In the genomic region with DNA sequence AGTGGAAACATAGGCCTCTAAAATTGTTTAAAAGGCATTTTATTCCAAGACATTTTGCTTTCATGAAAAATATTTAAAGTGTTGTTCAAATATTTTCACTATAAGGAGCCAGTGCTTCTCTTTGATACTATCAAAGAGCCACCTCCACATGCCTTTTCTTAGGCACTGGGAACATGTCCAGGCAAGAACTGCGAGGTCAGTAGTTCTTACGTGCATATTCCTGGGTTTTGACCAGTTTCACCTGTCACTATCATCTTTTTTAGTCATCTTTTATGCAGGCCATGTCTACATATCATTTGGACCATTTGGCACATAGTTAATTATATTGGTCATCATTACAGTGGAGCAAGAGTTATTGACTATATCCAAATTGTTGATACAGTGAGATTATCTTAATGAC, we compare ENCODE assay signal across 2 cellular contexts.
TF ChIP-seq lines count a peak whose summit lies in the region.

No MANE protein-coding gene starts in this region.

TF ChIP-seq in HCT116, 20 proteins besides CTCF, POLR2A, EP300 and RAD21 (continued from another document):
- TF ChIP-seq, protein P1, sequence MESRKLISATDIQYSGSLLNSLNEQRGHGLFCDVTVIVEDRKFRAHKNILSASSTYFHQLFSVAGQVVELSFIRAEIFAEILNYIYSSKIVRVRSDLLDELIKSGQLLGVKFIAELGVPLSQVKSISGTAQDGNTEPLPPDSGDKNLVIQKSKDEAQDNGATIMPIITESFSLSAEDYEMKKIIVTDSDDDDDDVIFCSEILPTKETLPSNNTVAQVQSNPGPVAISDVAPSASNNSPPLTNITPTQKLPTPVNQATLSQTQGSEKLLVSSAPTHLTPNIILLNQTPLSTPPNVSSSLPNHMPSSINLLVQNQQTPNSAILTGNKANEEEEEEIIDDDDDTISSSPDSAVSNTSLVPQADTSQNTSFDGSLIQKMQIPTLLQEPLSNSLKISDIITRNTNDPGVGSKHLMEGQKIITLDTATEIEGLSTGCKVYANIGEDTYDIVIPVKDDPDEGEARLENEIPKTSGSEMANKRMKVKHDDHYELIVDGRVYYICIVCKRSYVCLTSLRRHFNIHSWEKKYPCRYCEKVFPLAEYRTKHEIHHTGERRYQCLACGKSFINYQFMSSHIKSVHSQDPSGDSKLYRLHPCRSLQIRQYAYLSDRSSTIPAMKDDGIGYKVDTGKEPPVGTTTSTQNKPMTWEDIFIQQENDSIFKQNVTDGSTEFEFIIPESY (IDR thresholded peaks at IDR 0.05; ENCODE audit: extremely low read depth, insufficient replicate concordance, low read length): no peak
- no peak for TF ChIP-seq POLR2AphosphoS5 (IDR thresholded peaks at IDR 0.05; ENCODE audit: low read depth, low read length)
- no peak for TF ChIP-seq YY1 (IDR thresholded peaks at IDR 0.05; ENCODE audit: extremely low read depth, insufficient replicate concordance, low read depth, low read length)
- TF ChIP-seq, protein P2, sequence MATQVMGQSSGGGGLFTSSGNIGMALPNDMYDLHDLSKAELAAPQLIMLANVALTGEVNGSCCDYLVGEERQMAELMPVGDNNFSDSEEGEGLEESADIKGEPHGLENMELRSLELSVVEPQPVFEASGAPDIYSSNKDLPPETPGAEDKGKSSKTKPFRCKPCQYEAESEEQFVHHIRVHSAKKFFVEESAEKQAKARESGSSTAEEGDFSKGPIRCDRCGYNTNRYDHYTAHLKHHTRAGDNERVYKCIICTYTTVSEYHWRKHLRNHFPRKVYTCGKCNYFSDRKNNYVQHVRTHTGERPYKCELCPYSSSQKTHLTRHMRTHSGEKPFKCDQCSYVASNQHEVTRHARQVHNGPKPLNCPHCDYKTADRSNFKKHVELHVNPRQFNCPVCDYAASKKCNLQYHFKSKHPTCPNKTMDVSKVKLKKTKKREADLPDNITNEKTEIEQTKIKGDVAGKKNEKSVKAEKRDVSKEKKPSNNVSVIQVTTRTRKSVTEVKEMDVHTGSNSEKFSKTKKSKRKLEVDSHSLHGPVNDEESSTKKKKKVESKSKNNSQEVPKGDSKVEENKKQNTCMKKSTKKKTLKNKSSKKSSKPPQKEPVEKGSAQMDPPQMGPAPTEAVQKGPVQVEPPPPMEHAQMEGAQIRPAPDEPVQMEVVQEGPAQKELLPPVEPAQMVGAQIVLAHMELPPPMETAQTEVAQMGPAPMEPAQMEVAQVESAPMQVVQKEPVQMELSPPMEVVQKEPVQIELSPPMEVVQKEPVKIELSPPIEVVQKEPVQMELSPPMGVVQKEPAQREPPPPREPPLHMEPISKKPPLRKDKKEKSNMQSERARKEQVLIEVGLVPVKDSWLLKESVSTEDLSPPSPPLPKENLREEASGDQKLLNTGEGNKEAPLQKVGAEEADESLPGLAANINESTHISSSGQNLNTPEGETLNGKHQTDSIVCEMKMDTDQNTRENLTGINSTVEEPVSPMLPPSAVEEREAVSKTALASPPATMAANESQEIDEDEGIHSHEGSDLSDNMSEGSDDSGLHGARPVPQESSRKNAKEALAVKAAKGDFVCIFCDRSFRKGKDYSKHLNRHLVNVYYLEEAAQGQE (IDR thresholded peaks at IDR 0.05; ENCODE audit: low read depth): no peak
- TF ChIP-seq SP1 (IDR thresholded peaks at IDR 0.05; ENCODE audit: low read depth): no peak
- TF ChIP-seq EGR1 (IDR thresholded peaks at IDR 0.05; ENCODE audit: low read depth): no peak
- no peak for TF ChIP-seq TCF7L2 (IDR thresholded peaks at IDR 0.05; ENCODE audit: borderline replicate concordance, extremely low read depth, insufficient read depth, insufficient read length)
- no peak for TF ChIP-seq ELF1 (IDR thresholded peaks at IDR 0.05; ENCODE audit: borderline replicate concordance, low read depth)
- TF ChIP-seq EZH2phosphoT487 (IDR thresholded peaks at IDR 0.05; ENCODE audit: borderline replicate concordance): no peak

TF ChIP-seq in WTC11, 78 proteins besides CTCF, POLR2A, EP300 and RAD21 (continued from another document):
- TF ChIP-seq, protein P3, sequence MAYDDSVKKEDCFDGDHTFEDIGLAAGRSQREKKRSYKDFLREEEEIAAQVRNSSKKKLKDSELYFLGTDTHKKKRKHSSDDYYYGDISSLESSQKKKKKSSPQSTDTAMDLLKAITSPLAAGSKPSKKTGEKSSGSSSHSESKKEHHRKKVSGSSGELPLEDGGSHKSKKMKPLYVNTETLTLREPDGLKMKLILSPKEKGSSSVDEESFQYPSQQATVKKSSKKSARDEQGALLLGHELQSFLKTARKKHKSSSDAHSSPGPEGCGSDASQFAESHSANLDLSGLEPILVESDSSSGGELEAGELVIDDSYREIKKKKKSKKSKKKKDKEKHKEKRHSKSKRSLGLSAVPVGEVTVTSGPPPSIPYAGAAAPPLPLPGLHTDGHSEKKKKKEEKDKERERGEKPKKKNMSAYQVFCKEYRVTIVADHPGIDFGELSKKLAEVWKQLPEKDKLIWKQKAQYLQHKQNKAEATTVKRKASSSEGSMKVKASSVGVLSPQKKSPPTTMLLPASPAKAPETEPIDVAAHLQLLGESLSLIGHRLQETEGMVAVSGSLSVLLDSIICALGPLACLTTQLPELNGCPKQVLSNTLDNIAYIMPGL (CRISPR knock-in tag; IDR thresholded peaks at IDR 0.05): no peak
- TF ChIP-seq RELA (CRISPR knock-in tag; IDR thresholded peaks at IDR 0.05; ENCODE audit: borderline replicate concordance) (no peak), ETV6 (CRISPR knock-in tag; IDR thresholded peaks at IDR 0.05) (no peak), GTF2I (CRISPR knock-in tag; conservative IDR thresholded peaks at IDR 0.05) (no peak), ELF4 (CRISPR knock-in tag; IDR thresholded peaks at IDR 0.05; ENCODE audit: low read depth) (no peak), EMX1 (CRISPR knock-in tag; IDR thresholded peaks at IDR 0.05) (no peak), RORB (CRISPR knock-in tag; IDR thresholded peaks at IDR 0.05) (no peak), ZNF121 (CRISPR knock-in tag; IDR thresholded peaks at IDR 0.05) (no peak)
- TF ChIP-seq, protein P4, sequence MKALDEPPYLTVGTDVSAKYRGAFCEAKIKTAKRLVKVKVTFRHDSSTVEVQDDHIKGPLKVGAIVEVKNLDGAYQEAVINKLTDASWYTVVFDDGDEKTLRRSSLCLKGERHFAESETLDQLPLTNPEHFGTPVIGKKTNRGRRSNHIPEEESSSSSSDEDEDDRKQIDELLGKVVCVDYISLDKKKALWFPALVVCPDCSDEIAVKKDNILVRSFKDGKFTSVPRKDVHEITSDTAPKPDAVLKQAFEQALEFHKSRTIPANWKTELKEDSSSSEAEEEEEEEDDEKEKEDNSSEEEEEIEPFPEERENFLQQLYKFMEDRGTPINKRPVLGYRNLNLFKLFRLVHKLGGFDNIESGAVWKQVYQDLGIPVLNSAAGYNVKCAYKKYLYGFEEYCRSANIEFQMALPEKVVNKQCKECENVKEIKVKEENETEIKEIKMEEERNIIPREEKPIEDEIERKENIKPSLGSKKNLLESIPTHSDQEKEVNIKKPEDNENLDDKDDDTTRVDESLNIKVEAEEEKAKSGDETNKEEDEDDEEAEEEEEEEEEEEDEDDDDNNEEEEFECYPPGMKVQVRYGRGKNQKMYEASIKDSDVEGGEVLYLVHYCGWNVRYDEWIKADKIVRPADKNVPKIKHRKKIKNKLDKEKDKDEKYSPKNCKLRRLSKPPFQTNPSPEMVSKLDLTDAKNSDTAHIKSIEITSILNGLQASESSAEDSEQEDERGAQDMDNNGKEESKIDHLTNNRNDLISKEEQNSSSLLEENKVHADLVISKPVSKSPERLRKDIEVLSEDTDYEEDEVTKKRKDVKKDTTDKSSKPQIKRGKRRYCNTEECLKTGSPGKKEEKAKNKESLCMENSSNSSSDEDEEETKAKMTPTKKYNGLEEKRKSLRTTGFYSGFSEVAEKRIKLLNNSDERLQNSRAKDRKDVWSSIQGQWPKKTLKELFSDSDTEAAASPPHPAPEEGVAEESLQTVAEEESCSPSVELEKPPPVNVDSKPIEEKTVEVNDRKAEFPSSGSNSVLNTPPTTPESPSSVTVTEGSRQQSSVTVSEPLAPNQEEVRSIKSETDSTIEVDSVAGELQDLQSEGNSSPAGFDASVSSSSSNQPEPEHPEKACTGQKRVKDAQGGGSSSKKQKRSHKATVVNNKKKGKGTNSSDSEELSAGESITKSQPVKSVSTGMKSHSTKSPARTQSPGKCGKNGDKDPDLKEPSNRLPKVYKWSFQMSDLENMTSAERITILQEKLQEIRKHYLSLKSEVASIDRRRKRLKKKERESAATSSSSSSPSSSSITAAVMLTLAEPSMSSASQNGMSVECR (CRISPR knock-in tag; IDR thresholded peaks at IDR 0.05; ENCODE audit: borderline replicate concordance): no peak
- TF ChIP-seq, protein P5, sequence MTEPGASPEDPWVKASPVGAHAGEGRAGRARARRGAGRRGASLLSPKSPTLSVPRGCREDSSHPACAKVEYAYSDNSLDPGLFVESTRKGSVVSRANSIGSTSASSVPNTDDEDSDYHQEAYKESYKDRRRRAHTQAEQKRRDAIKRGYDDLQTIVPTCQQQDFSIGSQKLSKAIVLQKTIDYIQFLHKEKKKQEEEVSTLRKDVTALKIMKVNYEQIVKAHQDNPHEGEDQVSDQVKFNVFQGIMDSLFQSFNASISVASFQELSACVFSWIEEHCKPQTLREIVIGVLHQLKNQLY (CRISPR knock-in tag; IDR thresholded peaks at IDR 0.05): no peak
